Comparison of ENCODE assay signal across 13 cellular contexts in the genomic region with DNA sequence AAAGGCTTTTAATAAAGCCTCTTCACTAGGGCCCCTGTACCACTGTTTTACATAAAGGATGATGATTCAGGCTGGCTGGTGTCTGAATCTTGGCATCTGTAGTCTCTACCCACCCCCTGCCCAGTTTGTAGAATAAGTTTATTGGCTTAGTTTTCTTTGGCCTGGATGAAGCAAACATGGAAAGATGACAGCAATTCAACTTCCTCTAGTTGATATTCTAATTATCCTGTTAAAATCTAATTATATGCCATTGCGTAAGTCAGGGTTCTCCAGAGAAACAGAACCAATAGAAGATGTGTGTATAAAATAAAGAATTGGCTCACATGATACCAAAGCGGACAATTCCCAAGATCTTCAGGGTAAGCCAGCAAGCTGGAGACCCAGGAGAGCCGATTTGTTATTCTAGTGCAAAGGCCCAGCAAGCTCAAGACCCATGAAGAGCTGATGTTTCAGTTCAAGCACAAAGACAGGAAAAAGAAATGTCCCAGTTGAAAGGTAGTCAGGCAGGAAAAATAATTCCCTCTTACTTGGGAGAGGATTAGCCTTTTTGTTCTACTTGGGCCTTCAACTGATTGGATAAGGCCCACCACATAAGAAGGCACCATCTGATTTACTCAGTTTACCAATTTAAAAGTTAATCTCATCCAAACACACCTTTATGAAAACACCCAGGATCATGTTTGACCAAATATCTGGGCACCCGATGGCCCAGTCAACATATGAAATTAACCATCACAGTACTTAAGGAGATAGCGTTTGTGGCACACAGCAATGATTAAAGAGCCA.
A peak's percentile ranks its signal among the peaks of the same experiment; 100 is the strongest.
DNase-seq lines count a peak whose midpoint lies in the region; TF ChIP-seq lines count a peak whose summit lies in the region.
"Had no signal": no experiment of that assay in that cellular context is flagged by ENCODE, and none has a peak within 500 bp of the region (broad histone marks: within the 10 kb centered on the region; RNA-seq: fewer than 3 reads in every experiment).

No MANE protein-coding gene starts in this region.

- H2AFZ ChIP-seq in Karpas-422 (ENCODE audit: low read length) (no peak overlapping the region), trophoblast cell (ENCODE audit: insufficient read depth, low read length, poor library complexity) (no peak overlapping the region)

- no peak overlapping the region for H2BK120ac ChIP-seq in trophoblast cell (ENCODE audit: insufficient read depth, low read length, poor library complexity)

- H3K36me3 ChIP-seq in Karpas-422 (ENCODE audit: insufficient read depth, low read length): no peaks in the 10 kb centered on the region
- no peaks in the 10 kb centered on the region for H3K36me3 ChIP-seq in trophoblast cell (ENCODE audit: control insufficient read depth in 1 of 2, insufficient read depth in 2 of 2, low read length in 2 of 2)
- H3K36me3 ChIP-seq: HAP-1 had no signal

- H3K27ac Mint-ChIP-seq in activated T-helper 2 cell treated with anti-CD3 and anti-CD28 coated beads, Interferon-gamma antibody, Interleukin-2, Interleukin-4, amounts not matched to agents 10 μg/mL and 5 μg/mL and 100 μg/mL, durations not matched to agents 14 hours and 24 hours and 36 hours: no peak overlapping the region
- H3K27ac Mint-ChIP-seq: B cell; CD4-positive, alpha-beta T cell; HFFc6 had no signal

- DNase-seq in EH (ENCODE audit: low read depth): peak; percentile 40
- peak; percentile 48 for DNase-seq in Karpas-422
- DNase-seq in astrocyte of the hippocampus (ENCODE audit: low read depth, low spot score): peak; percentile 36
- peak; percentile 22 for DNase-seq in fibroblast of the aortic adventitia (ENCODE audit: low read depth)
- DNase-seq in trophoblast cell: no peak
- no peak for DNase-seq in DMS53 (lab: John Stamatoyannopoulos, UW)
- DNase-seq in activated T-helper 2 cell treated with anti-CD3 and anti-CD28 coated beads, Interferon-gamma antibody, Interleukin-2, Interleukin-4, amounts not matched to agents 10 μg/mL and 5 μg/mL and 100 μg/mL, durations not matched to agents 14 hours and 24 hours and 36 hours (ENCODE audit: low spot score): no peak
- DNase-seq: CD4-positive, alpha-beta T cell; DMS79 treated with DMSO at 0.1 percent for 48 hours; GF-D8; HFFc6 had no signal

- no peak overlapping the region for H4K12ac ChIP-seq in trophoblast cell (ENCODE audit: low read depth, low read length)

- H3K4me1 Mint-ChIP-seq in activated T-helper 2 cell treated with anti-CD3 and anti-CD28 coated beads, Interferon-gamma antibody, Interleukin-2, Interleukin-4, amounts not matched to agents 10 μg/mL and 5 μg/mL and 100 μg/mL, durations not matched to agents 14 hours and 24 hours and 36 hours (ENCODE audit: low read depth): no peaks in the 10 kb centered on the region
- H3K4me1 Mint-ChIP-seq: B cell had no signal

- no peak overlapping the region for H2BK12ac ChIP-seq in trophoblast cell (ENCODE audit: low read length)

- H3K4me3 Mint-ChIP-seq in activated T-helper 2 cell treated with anti-CD3 and anti-CD28 coated beads, Interferon-gamma antibody, Interleukin-2, Interleukin-4, amounts not matched to agents 10 μg/mL and 5 μg/mL and 100 μg/mL, durations not matched to agents 14 hours and 24 hours and 36 hours (ENCODE audit: low read depth): no peak overlapping the region
- H3K4me3 Mint-ChIP-seq: B cell; CD4-positive, alpha-beta T cell; HFFc6 had no signal

- no peak overlapping the region for H3K18ac ChIP-seq in trophoblast cell (ENCODE audit: low read length)

- H3K27me3 Mint-ChIP-seq in activated T-helper 2 cell treated with anti-CD3 and anti-CD28 coated beads, Interferon-gamma antibody, Interleukin-2, Interleukin-4, amounts not matched to agents 10 μg/mL and 5 μg/mL and 100 μg/mL, durations not matched to agents 14 hours and 24 hours and 36 hours (ENCODE audit: low read depth): no peaks in the 10 kb centered on the region
- H3K27me3 Mint-ChIP-seq: B cell; CD4-positive, alpha-beta T cell had no signal

- H3K9me2 ChIP-seq in Karpas-422 (replicated peaks; ENCODE audit: insufficient read depth, low read length): no peaks in the 10 kb centered on the region

- H3K4me3 ChIP-seq in Karpas-422 (ENCODE audit: low read length): no peak overlapping the region
- H3K4me3 ChIP-seq in fibroblast of the aortic adventitia (ENCODE audit: low read depth, low read length): no peak overlapping the region
- H3K4me3 ChIP-seq in trophoblast cell (ENCODE audit: low read depth, low read length): no peak overlapping the region
- H3K4me3 ChIP-seq: HAP-1 had no signal

- H3K79me2 ChIP-seq in Karpas-422 (ENCODE audit: low read length) (no peaks in the 10 kb centered on the region), trophoblast cell (ENCODE audit: control insufficient read depth, insufficient read depth, low read length, poor library complexity) (no peaks in the 10 kb centered on the region)

- no peak overlapping the region for H3K23ac ChIP-seq in trophoblast cell (ENCODE audit: low read length)

- H2BK5ac ChIP-seq in trophoblast cell (ENCODE audit: low read depth, low read length, poor library complexity): no peak overlapping the region

- H3K4ac ChIP-seq in trophoblast cell (ENCODE audit: low read depth, low read length): no peak overlapping the region

- H3K4me1 ChIP-seq in Karpas-422 (ENCODE audit: low read length): peaks cover 9% of the 10 kb centered on the region
- no peaks in the 10 kb centered on the region for H3K4me1 ChIP-seq in trophoblast cell (ENCODE audit: control insufficient read depth in 1 of 2, insufficient read depth in 2 of 2, low read length in 2 of 2)
- H3K4me1 ChIP-seq: HAP-1 had no signal

- H2AK5ac ChIP-seq in trophoblast cell (ENCODE audit: low read length): no peak overlapping the region

- H3K9me3 ChIP-seq in Karpas-422 (ENCODE audit: low read length) (no peaks in the 10 kb centered on the region), trophoblast cell (ENCODE audit: insufficient read depth, low read depth, low read length) (no peaks in the 10 kb centered on the region)
- H3K9me3 ChIP-seq: HAP-1 had no signal

- no peaks in the 10 kb centered on the region for H4K20me1 ChIP-seq in Karpas-422 (ENCODE audit: insufficient read depth, low read depth, low read length)

- H3K9ac ChIP-seq in Karpas-422 (ENCODE audit: low read length) (no peak overlapping the region), trophoblast cell (ENCODE audit: low read length) (no peak overlapping the region)

- H3K79me1 ChIP-seq in trophoblast cell (ENCODE audit: low read length): no peaks in the 10 kb centered on the region

- intact Hi-C loops in activated T-helper 2 cell treated with anti-CD3 and anti-CD28 coated beads, Interferon-gamma antibody, Interleukin-2, Interleukin-4, amounts not matched to agents 10 μg/mL and 5 μg/mL and 100 μg/mL, durations not matched to agents 14 hours and 24 hours and 36 hours (cut with micrococcal nuclease): no loop called here

- TF ChIP-seq CTCF in fibroblast of the aortic adventitia (IDR thresholded peaks at IDR 0.05; ENCODE audit: insufficient read depth, low read length): no peak

- H4K91ac ChIP-seq in trophoblast cell (ENCODE audit: low read depth, low read length): no peak overlapping the region

- H3K27me3 ChIP-seq in Karpas-422 (ENCODE audit: low read length) (no peaks in the 10 kb centered on the region), trophoblast cell (ENCODE audit: insufficient read depth, low read length) (no peaks in the 10 kb centered on the region)

- no peak overlapping the region for H3K4me2 ChIP-seq in Karpas-422 (ENCODE audit: low read depth, low read length, poor library complexity, severe bottlenecking)
- no peak overlapping the region for H3K4me2 ChIP-seq in trophoblast cell (ENCODE audit: low read length)

- no peak overlapping the region for H3K14ac ChIP-seq in trophoblast cell (ENCODE audit: low read length)

- H3K27ac ChIP-seq in Karpas-422 (ENCODE audit: low read length) (no peak overlapping the region), trophoblast cell (ENCODE audit: low read depth, low read length) (no peak overlapping the region)

- no peaks in the 10 kb centered on the region for H3K9me3 Mint-ChIP-seq in activated T-helper 2 cell treated with anti-CD3 and anti-CD28 coated beads, Interferon-gamma antibody, Interleukin-2, Interleukin-4, amounts not matched to agents 10 μg/mL and 5 μg/mL and 100 μg/mL, durations not matched to agents 14 hours and 24 hours and 36 hours
- H3K9me3 Mint-ChIP-seq: HFFc6 had no signal

- H3K36me3 Mint-ChIP-seq in activated T-helper 2 cell treated with anti-CD3 and anti-CD28 coated beads, Interferon-gamma antibody, Interleukin-2, Interleukin-4, amounts not matched to agents 10 μg/mL and 5 μg/mL and 100 μg/mL, durations not matched to agents 14 hours and 24 hours and 36 hours (ENCODE audit: low read depth): no peaks in the 10 kb centered on the region

- no CpG with 5 or more reads among the region's 5 CpGs for WGBS in trophoblast cell (ENCODE audit: extremely low coverage, insufficient coverage, insufficient read length)

- no peak overlapping the region for H4K8ac ChIP-seq in trophoblast cell (ENCODE audit: low read depth, low read length)

Comparison
In these comparisons a context has a peak if more than half of its experiments do, and no peak if none do; other contexts are left out.
1. DNase-seq: peak in EH (single experiment), Karpas-422 (single experiment), astrocyte of the hippocampus (single experiment) and fibroblast of the aortic adventitia (single experiment); none in trophoblast cell (0 of 2), DMS53 (single experiment) and activated T-helper 2 cell treated with anti-CD3 and anti-CD28 coated beads, Interferon-gamma antibody, Interleukin-2, Interleukin-4, amounts not matched to agents 10 μg/mL and 5 μg/mL and 100 μg/mL, durations not matched to agents 14 hours and 24 hours and 36 hours (single experiment).